Comparison of ENCODE assay signal across 29 cellular contexts in the genomic region with DNA sequence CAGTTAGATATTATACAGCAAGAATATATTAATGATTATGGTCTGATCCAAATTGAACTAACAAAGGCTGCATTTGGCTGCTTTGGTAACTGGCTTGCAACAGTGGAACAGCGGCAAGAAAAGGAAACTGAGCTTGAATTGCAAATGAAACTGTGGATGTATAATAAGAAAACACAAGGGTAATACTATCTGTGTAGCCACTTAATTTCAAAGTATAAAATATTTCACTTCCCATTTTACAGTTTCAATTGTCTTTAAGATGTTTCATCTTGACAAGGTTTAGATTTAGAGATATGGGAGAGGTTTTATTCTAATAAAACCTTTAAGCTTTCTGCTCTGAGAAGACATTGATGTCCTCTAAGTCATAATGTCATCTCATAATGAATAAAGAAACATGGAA. TPM values are rescaled to one million over a fixed set of nuclear protein-coding genes. Genes with fewer than 3 reads are reported as not detected.
A peak's percentile ranks its signal among the peaks of the same experiment; 100 is the strongest.
DNase-seq lines count a peak whose midpoint lies in the region; ATAC-seq and TF ChIP-seq lines count a peak whose summit lies in the region.
"Had no signal": no experiment of that assay in that cellular context is flagged by ENCODE, and none has a peak within 500 bp of the region (broad histone marks: within the 10 kb centered on the region; RNA-seq: fewer than 3 reads in every experiment).

No MANE protein-coding gene starts in this region.

- in situ Hi-C loops in transverse colon (cut with MboI; ENCODE audit: low pct_ligation_motif_present in 1 of 4, low pct_unique_long_range_greater_than_20kb in 1 of 4, low sequenced_read_pairs in 3 of 4) = loop anchor here in 2 of 4 donors (10.0 to 25.0 kb wide), 2 partner anchors 110 to 172 kb away; no protein-coding TSS in a partner anchor

- H3K4me2 ChIP-seq in OCI-LY7 (ENCODE audit: low read length) = peak overlapping the region; percentile 43

- H4K20me1 ChIP-seq in OCI-LY7 (ENCODE audit: insufficient read depth, low read length) = 0 out of 2 replicates have a peak, but pooled peaks cover 3% of the 10 kb centered on the region

- intact Hi-C loops in OCI-LY7 (cut with micrococcal nuclease; ENCODE audit: unreplicated experiment) = no loop called here
- intact Hi-C loops in transverse colon (cut with DNase I; ENCODE audit: low total_unique reads) = no loop called here
- intact Hi-C loops in activated CD4-positive, alpha-beta T cell treated with anti-CD3 and anti-CD28 coated beads for 36 hours (cut with DNase I, micrococcal nuclease) = loop anchor here in 1 of 2 experiments (10.0 kb wide), 1 partner anchor 170 kb away; no protein-coding TSS in a partner anchor

- WGBS in transverse colon (ENCODE audit: low coverage in 1 of 2), 2 donors = 76 to 93% methylated on average over 1 of the region's 1 CpG

- H3K4me3 Mint-ChIP-seq in activated T-cell treated with anti-CD3 and anti-CD28 coated beads, Interleukin-2, amount 50 U/mL, for 24 hours = no peak overlapping the region
- no peak overlapping the region for H3K4me3 Mint-ChIP-seq in activated CD4-positive, alpha-beta T cell treated with anti-CD3 and anti-CD28 coated beads for 36 hours
- H3K4me3 Mint-ChIP-seq: activated CD8-positive, alpha-beta T cell treated with anti-CD3 and anti-CD28 coated beads, Interleukin-2, amount 10 ng/mL, durations not matched to agents 7 days and 5 days; CD4-positive, alpha-beta T cell; effector memory CD8-positive, alpha-beta T cell had no signal

- H3K27me3 Mint-ChIP-seq in activated T-cell treated with anti-CD3 and anti-CD28 coated beads, Interleukin-2, amount 50 U/mL, for 24 hours = no peaks in the 10 kb centered on the region
- H3K27me3 Mint-ChIP-seq in activated CD4-positive, alpha-beta T cell treated with anti-CD3 and anti-CD28 coated beads for 36 hours = no peaks in the 10 kb centered on the region
- H3K27me3 Mint-ChIP-seq: CD4-positive, alpha-beta T cell; effector memory CD8-positive, alpha-beta T cell had no signal

- POLR2A ChIA-PET in OCI-LY7 (lab: Charles Lee) = interaction anchor here (0.7 to 5.5 kb wide), 3 partner anchors 21 to 863 kb away, joined by 4 to 35 read pairs (median 12); partner anchors contain the start of gene WDR75
- POLR2A ChIA-PET in activated CD4-positive, alpha-beta T cell treated with anti-CD3 and anti-CD28 coated beads for 36 hours (lab: Charles Lee) = interaction anchor here (0.6 kb wide), 1 partner anchor 180 kb away, joined by 3 read pairs; no protein-coding TSS in a partner anchor

- H3K4me1 Mint-ChIP-seq in activated T-cell treated with anti-CD3 and anti-CD28 coated beads, Interleukin-2, amount 50 U/mL, for 24 hours (ENCODE audit: low read depth) = no peaks in the 10 kb centered on the region
- peaks cover 1% of the 10 kb centered on the region for H3K4me1 Mint-ChIP-seq in activated CD4-positive, alpha-beta T cell treated with anti-CD3 and anti-CD28 coated beads for 36 hours

- peaks cover 99% of the 10 kb centered on the region for H3K36me3 ChIP-seq in OCI-LY7 (ENCODE audit: insufficient read depth, low read length)
- H3K36me3 ChIP-seq in transverse colon = peaks cover 0 to 76% (median 26%) of the 10 kb centered on the region in 4 donors
- H3K36me3 ChIP-seq: colonic mucosa had no signal

- TF ChIP-seq POLR2A in transverse colon (IDR thresholded peaks at IDR 0.05) = no peak

- no peaks in the 10 kb centered on the region for H3K9me2 ChIP-seq in OCI-LY7 (ENCODE audit: insufficient read depth, low read length)

- H3K36me3 Mint-ChIP-seq in activated T-cell treated with anti-CD3 and anti-CD28 coated beads, Interleukin-2, amount 50 U/mL, for 24 hours (ENCODE audit: low read depth) = peaks cover 96% of the 10 kb centered on the region
- peaks cover 60% of the 10 kb centered on the region for H3K36me3 Mint-ChIP-seq in activated CD4-positive, alpha-beta T cell treated with anti-CD3 and anti-CD28 coated beads for 36 hours (ENCODE audit: low read depth)

- H3K4me1 ChIP-seq in OCI-LY7 (ENCODE audit: insufficient read depth, low read length, poor library complexity, severe bottlenecking) (peaks cover 29% of the 10 kb centered on the region), transverse colon (peaks cover 0 to 11% (median 0%) of the 10 kb centered on the region in 4 donors)
- H3K4me1 ChIP-seq: colonic mucosa, foreskin keratinocyte, psoas muscle, SJSA1, tibial nerve had no signal

- no TSS peak for BruUV-seq in OCI-LY7 (replicated peaks; lab: Mats Ljungman, UMichigan)

- CTCF ChIA-PET in OCI-LY7 (lab: Charles Lee; ENCODE audit: unreplicated experiment) = no interaction called here
- CTCF ChIA-PET in activated CD4-positive, alpha-beta T cell treated with anti-CD3 and anti-CD28 coated beads for 36 hours (lab: Charles Lee) = interaction anchor here (0.6 to 2.1 kb wide), 4 partner anchors 9 to 601 kb away, joined by 3 to 6 read pairs (median 3); partner anchors contain the start of gene WDR75

- no peak for DNase-seq in activated T-cell treated with anti-CD3 and anti-CD28 coated beads, Interleukin-2, amount 50 U/mL, for 24 hours
- DNase-seq in activated T-cell treated with anti-CD3 and anti-CD28 coated beads, Interleukin-2, amount 50 U/mL, for 1 hour = no peak
- DNase-seq in OCI-LY7 (ENCODE audit: low spot score) (peak; percentile 11), mucosa of gallbladder (ENCODE audit: low spot score) (no peak), COLO668 (lab: John Stamatoyannopoulos, UW; ENCODE audit: unreplicated experiment) (no peak), transverse colon (no peak)
- DNase-seq in activated CD4-positive, alpha-beta T cell treated with anti-CD3 and anti-CD28 coated beads for 36 hours = no peak
- DNase-seq: activated CD4-positive, CD25-positive, alpha-beta regulatory T cell treated with anti-CD3 and anti-CD28 coated beads, Interleukin-2, amount 50 U/mL, for 72 hours; activated CD8-positive, alpha-beta T cell treated with anti-CD3 and anti-CD28 coated beads, Interleukin-2, amount 10 ng/mL, durations not matched to agents 7 days and 5 days; activated naive CD4-positive, alpha-beta T cell; activated T-cell treated with anti-CD3 and anti-CD28 coated beads for 4 hours; amniotic stem cell; CD4-positive, alpha-beta T cell; colonic mucosa; DMS153; effector memory CD8-positive, alpha-beta T cell; foreskin keratinocyte; KG1; left colon; NCI-H2171; NCI-H524 treated with DMSO at 0.1 percent for 48 hours; nucleus accumbens; psoas muscle; stomach had no signal

- TF ChIP-seq EP300 in transverse colon (IDR thresholded peaks at IDR 0.05; ENCODE audit: low read depth) = no peak

- no peak overlapping the region for H2AFZ ChIP-seq in OCI-LY7 (ENCODE audit: low read length)

- H3K4me3 ChIP-seq in OCI-LY7 (ENCODE audit: low read depth, low read length, poor library complexity, severe bottlenecking) (peak overlapping the region; percentile 7), transverse colon (no peak overlapping the region)
- H3K4me3 ChIP-seq: colonic mucosa, psoas muscle, SJSA1, stomach, tibial nerve had no signal

- no peaks in the 10 kb centered on the region for H3K27me3 ChIP-seq in transverse colon
- H3K27me3 ChIP-seq: colonic mucosa, foreskin keratinocyte, SJSA1, stomach, tibial nerve had no signal

- peak overlapping the region; percentile 35 for H3K27ac Mint-ChIP-seq in activated T-cell treated with anti-CD3 and anti-CD28 coated beads, Interleukin-2, amount 50 U/mL, for 24 hours
- H3K27ac Mint-ChIP-seq in activated CD4-positive, alpha-beta T cell treated with anti-CD3 and anti-CD28 coated beads for 36 hours = no peak overlapping the region
- H3K27ac Mint-ChIP-seq: activated CD8-positive, alpha-beta T cell treated with anti-CD3 and anti-CD28 coated beads, Interleukin-2, amount 10 ng/mL, durations not matched to agents 7 days and 5 days; CD4-positive, alpha-beta T cell had no signal

- TF ChIP-seq CTCF in OCI-LY7 (conservative IDR thresholded peaks at IDR 0.05; ENCODE audit: low read length) (no peak), transverse colon (IDR thresholded peaks at IDR 0.05) (no peak)

- ATAC-seq in HG02623 (IDR thresholded peaks at IDR 0.05; ENCODE audit: unreplicated experiment) = peak; percentile 42
- no peak for ATAC-seq in activated CD4-positive, alpha-beta T cell treated with anti-CD3 and anti-CD28 coated beads for 36 hours
- ATAC-seq: activated CD8-positive, alpha-beta T cell treated with anti-CD3 and anti-CD28 coated beads, Interleukin-2, amount 10 ng/mL, durations not matched to agents 7 days and 5 days; effector memory CD8-positive, alpha-beta T cell; esophagus mucosa; foreskin keratinocyte had no signal

- no peaks in the 10 kb centered on the region for H3K79me2 ChIP-seq in OCI-LY7 (ENCODE audit: insufficient read depth, low read depth, low read length)

- peak overlapping the region; percentile 8 for H3K27ac ChIP-seq in OCI-LY7 (ENCODE audit: low read depth, low read length, poor library complexity, severe bottlenecking)
- H3K27ac ChIP-seq in transverse colon = no peak overlapping the region
- H3K27ac ChIP-seq: 22Rv1, colonic mucosa, foreskin keratinocyte, SJSA1, tibial nerve had no signal

- H3K9me3 Mint-ChIP-seq in activated T-cell treated with anti-CD3 and anti-CD28 coated beads, Interleukin-2, amount 50 U/mL, for 24 hours = no peaks in the 10 kb centered on the region
- no peaks in the 10 kb centered on the region for H3K9me3 Mint-ChIP-seq in activated CD4-positive, alpha-beta T cell treated with anti-CD3 and anti-CD28 coated beads for 36 hours (ENCODE audit: low read depth)
- H3K9me3 Mint-ChIP-seq: CD4-positive, alpha-beta T cell; effector memory CD8-positive, alpha-beta T cell had no signal

- H3K9me3 ChIP-seq in OCI-LY7 (ENCODE audit: low read length) (no peaks in the 10 kb centered on the region), transverse colon (no peaks in the 10 kb centered on the region)
- H3K9me3 ChIP-seq: colonic mucosa, psoas muscle, SJSA1, stomach, tibial nerve had no signal

RNA-seq across cellular contexts. Expression of gene WDR75, which starts 23.8 kb away (rescaled TPM):
- 44.1 and 79.6 TPM in 2 replicates for total RNA-seq in OCI-LY7 (2014; rRNA removed; shearing (Covaris generic))
- total RNA-seq in OCI-LY7 (2022) (53.6 and 55.7 TPM in 2 replicates), mucosa of gallbladder (18.8 TPM), transverse colon (10 to 100 TPM; 11.1 to 38.1 (median 25.2) TPM)
- 10 to 100 TPM; 82.1 to 82.3 TPM for total RNA-seq in activated CD4-positive, alpha-beta T cell treated with anti-CD3 and anti-CD28 coated beads for 36 hours
